In genomic region chr10:35605191-35605590, GRCh38 we compare ENCODE assay signal across 40 cellular contexts. TPM values are rescaled to one million over a fixed set of nuclear protein-coding genes. Genes with fewer than 3 reads are reported as not detected.
"Had no signal": no experiment of that assay in that cellular context is flagged by ENCODE, and none has a peak within 500 bp of the region (broad histone marks: within the 10 kb centered on the region; RNA-seq: fewer than 3 reads in every experiment).

A gene with protein sequence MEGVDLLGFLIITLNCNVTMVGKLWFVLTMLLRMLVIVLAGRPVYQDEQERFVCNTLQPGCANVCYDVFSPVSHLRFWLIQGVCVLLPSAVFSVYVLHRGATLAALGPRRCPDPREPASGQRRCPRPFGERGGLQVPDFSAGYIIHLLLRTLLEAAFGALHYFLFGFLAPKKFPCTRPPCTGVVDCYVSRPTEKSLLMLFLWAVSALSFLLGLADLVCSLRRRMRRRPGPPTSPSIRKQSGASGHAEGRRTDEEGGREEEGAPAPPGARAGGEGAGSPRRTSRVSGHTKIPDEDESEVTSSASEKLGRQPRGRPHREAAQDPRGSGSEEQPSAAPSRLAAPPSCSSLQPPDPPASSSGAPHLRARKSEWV (plus strand): TSS chr10:35605341. CDS start chr10:35605568, 227 bp downstream.

- H3K9me3 Mint-ChIP-seq: natural killer cell had no signal

- H3K36me3 Mint-ChIP-seq: activated naive CD8-positive, alpha-beta T cell treated with anti-CD3 and anti-CD28 coated beads for 36 hours; mesothelial cell of epicardium; natural killer cell; stimulated activated memory B cell treated with anti-CD40 and anti-IgM and Interleukin-4, amounts not matched to agents 10 μg/mL and 1 μg/mL and 100 μg/mL, for 72 hours had no signal

- DNase-seq: activated CD4-positive, alpha-beta T cell treated with anti-CD3 and anti-CD28 coated beads for 48 hours; activated CD4-positive, alpha-beta T cell treated with anti-CD3 and anti-CD28 coated beads, Interleukin-2, amount 50 U/mL, for 48 hours; activated CD8-positive, alpha-beta memory T cell treated with anti-CD3 and anti-CD28 coated beads for 24 hours; activated effector memory CD4-positive, alpha-beta T cell treated with anti-CD3 and anti-CD28 coated beads, Interleukin-2, amount 50 U/mL, for 16 hours; activated naive CD4-positive, alpha-beta T cell treated with anti-CD3 and anti-CD28 coated beads for 36 hours; activated naive CD8-positive, alpha-beta T cell treated with anti-CD3 and anti-CD28 coated beads for 36 hours; adrenal gland; aorta; body of pancreas; dermis blood vessel endothelial cell; effector CD4-positive, alpha-beta T cell; esophagus squamous epithelium; foreskin melanocyte; heart right ventricle; left cardiac atrium; mammary epithelial cell; natural killer cell; small intestine; stimulated activated CD4-positive, alpha-beta T cell treated with anti-CD3 and anti-CD28 coated beads, Interleukin-4, amount 100 ng/mL, for 4 hours; stimulated activated CD8-positive, alpha-beta memory T cell treated with anti-CD3 and anti-CD28 coated beads, Interleukin-4, amount 100 ng/mL, for 48 hours; stomach; tibial artery; upper lobe of right lung had no signal

- FAIRE-seq: colon, endometrium, islet of Langerhans, small intestine, TTC549 had no signal

- H3K27ac ChIP-seq: adrenal gland, body of pancreas, epithelial cell of prostate, esophagus squamous epithelium, heart right ventricle, neutrophil, stomach, tibial artery, upper lobe of right lung, VCaP had no signal

- ATAC-seq: activated CD4-positive, CD25-positive, alpha-beta regulatory T cell treated with anti-CD3 and anti-CD28 coated beads, Interleukin-2, amount 50 U/mL, for 24 hours; body of pancreas; heart right ventricle; left cardiac atrium; natural killer cell; sciatic nerve; stimulated activated memory B cell treated with anti-CD40 and anti-IgM and Interleukin-4, amounts not matched to agents 10 μg/mL and 1 μg/mL and 100 μg/mL, for 72 hours; upper lobe of right lung had no signal

- H3K36me3 ChIP-seq: adrenal gland, esophagus squamous epithelium, heart right ventricle, neutrophil, stomach, tibial artery, upper lobe of right lung had no signal

- H3K4me1 ChIP-seq: upper lobe of right lung had no signal

- H3K4me1 Mint-ChIP-seq: mesothelial cell of epicardium had no signal

- H3K4me3 ChIP-seq: adrenal gland, body of pancreas, esophagus squamous epithelium, heart right ventricle, stomach, tibial artery, upper lobe of right lung had no signal

- H3K4me3 Mint-ChIP-seq: activated naive CD4-positive, alpha-beta T cell treated with anti-CD3 and anti-CD28 coated beads for 36 hours; activated naive CD8-positive, alpha-beta T cell treated with anti-CD3 and anti-CD28 coated beads for 36 hours; activated T-helper 1 cell treated with anti-CD3 and anti-CD28 coated beads, Interleukin-12 subunit alpha, Interleukin-12 subunit beta, Interleukin-2, Interleukin-4 antibody, amounts not matched to agents 30 ng/mL and 10 ng/mL and 1 ng/mL, durations not matched to agents 14 hours and 24 hours and 36 hours; mesothelial cell of epicardium; natural killer cell; stimulated activated memory B cell treated with anti-CD40 and anti-IgM and Interleukin-4, amounts not matched to agents 10 μg/mL and 1 μg/mL and 100 μg/mL, for 72 hours had no signal

- H3K9me3 ChIP-seq: adrenal gland, body of pancreas, esophagus squamous epithelium, neutrophil, tibial artery, upper lobe of right lung had no signal

- H3K27ac Mint-ChIP-seq: activated naive CD4-positive, alpha-beta T cell treated with anti-CD3 and anti-CD28 coated beads for 36 hours; activated naive CD8-positive, alpha-beta T cell treated with anti-CD3 and anti-CD28 coated beads for 36 hours; activated T-helper 1 cell treated with anti-CD3 and anti-CD28 coated beads, Interleukin-12 subunit alpha, Interleukin-12 subunit beta, Interleukin-2, Interleukin-4 antibody, amounts not matched to agents 30 ng/mL and 10 ng/mL and 1 ng/mL, durations not matched to agents 14 hours and 24 hours and 36 hours; mesothelial cell of epicardium; natural killer cell; stimulated activated memory B cell treated with anti-CD40 and anti-IgM and Interleukin-4, amounts not matched to agents 10 μg/mL and 1 μg/mL and 100 μg/mL, for 72 hours had no signal

RNA-seq across cellular contexts. Expression of the gene that starts here (rescaled TPM):
- total RNA-seq: activated naive CD4-positive, alpha-beta T cell treated with anti-CD3 and anti-CD28 coated beads for 36 hours; activated naive CD8-positive, alpha-beta T cell treated with anti-CD3 and anti-CD28 coated beads for 36 hours; activated T-helper 1 cell treated with anti-CD3 and anti-CD28 coated beads, Interleukin-12 subunit alpha, Interleukin-12 subunit beta, Interleukin-2, Interleukin-4 antibody, amounts not matched to agents 30 ng/mL and 10 ng/mL and 1 ng/mL, durations not matched to agents 14 hours and 24 hours and 36 hours; adrenal gland; aorta; body of pancreas; dermis blood vessel endothelial cell; esophagus squamous epithelium; glomerular endothelial cell; heart right ventricle; left cardiac atrium; liver; mammary epithelial cell; mesothelial cell of epicardium; natural killer cell; osteocyte; posterior vena cava; sciatic nerve; stomach; T-helper 1 cell treated with Interleukin-12 subunit alpha and Interleukin-12 subunit beta and Interleukin-4 antibody, amounts not matched to agents 30 ng/mL and 1 ng/mL, for 36 hours; upper lobe of right lung had no signal
- polyA plus RNA-seq: adrenal gland, aorta, liver, mammary epithelial cell, stomach had no signal
